ENCODE assay signal across 1 cellular context in genomic region chr3:105688821-105689220, GRCh38.
TF ChIP-seq lines count a peak whose summit lies in the region.

No MANE protein-coding gene starts in this region.

TF ChIP-seq in endothelial cell of umbilical vein, 7 proteins besides CTCF, POLR2A, EP300 and RAD21 (continued from another document):
- no peak for TF ChIP-seq MAX (IDR thresholded peaks at IDR 0.05; ENCODE audit: insufficient read depth, insufficient read length)
- TF ChIP-seq GATA2 (IDR thresholded peaks at IDR 0.05; ENCODE audit: insufficient read depth, insufficient read length, low read depth, low read length), result no peak
